In the genomic region with DNA sequence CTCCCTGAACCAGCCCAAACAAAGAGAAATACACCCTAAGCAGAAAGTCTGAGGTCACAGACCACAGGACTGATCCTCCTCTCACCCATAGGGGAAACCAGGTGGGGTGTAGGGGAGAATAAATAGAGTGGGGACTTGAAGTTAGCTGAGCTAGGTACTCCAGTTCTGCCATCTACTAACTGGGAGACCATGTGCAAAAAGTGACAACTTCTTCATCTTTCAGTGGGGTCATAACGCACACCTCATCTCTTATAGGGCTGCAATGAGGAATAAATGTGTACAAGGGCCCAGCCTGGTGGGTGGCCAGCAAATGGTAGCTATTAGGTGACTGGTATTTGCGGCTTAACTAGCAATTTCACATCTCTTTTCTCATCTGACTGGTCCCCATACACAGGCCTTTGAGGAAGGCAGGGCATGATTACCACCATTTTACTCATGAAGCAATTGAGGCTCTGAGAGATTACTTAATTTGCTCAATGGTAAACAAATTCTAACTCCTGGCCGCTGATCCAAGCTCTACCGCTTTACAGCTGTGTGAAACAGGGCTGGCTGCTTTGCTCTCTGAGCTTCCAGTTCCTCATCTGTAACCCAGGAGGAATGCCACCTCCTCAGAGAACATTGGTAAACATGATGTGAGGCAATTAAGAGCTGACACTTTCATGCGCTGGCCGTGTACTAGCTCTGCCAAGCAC, we compare ENCODE assay signal across 8 cellular contexts.
DNase-seq lines count a peak whose midpoint lies in the region; ATAC-seq and TF ChIP-seq lines count a peak whose summit lies in the region.

No MANE protein-coding gene starts in this region.

- TF ChIP-seq CTCF in AG10803 (conservative IDR thresholded peaks at IDR 0.05; ENCODE audit: low read length): no peak

- no peak overlapping the region for H3K4me3 ChIP-seq in AG10803 (ENCODE audit: low read length)

- DNase-seq in AG10803 (ENCODE audit: low read depth) (peak; percentile 90), SIG-M5 (lab: John Stamatoyannopoulos, UW) (peak; percentile 44), glomerular visceral epithelial cell (ENCODE audit: extremely low spot score) (peak; percentile 64), GM19240 (ENCODE audit: insufficient read length, low spot score) (no peak), NCI-H2171 (lab: John Stamatoyannopoulos, UW) (no peak)

- H3K36me3 Mint-ChIP-seq in stimulated activated naive CD8-positive, alpha-beta T cell treated with anti-CD3 and anti-CD28 coated beads, Interleukin-15, Interleukin-2, amounts not matched to agents 100 ng/mL and 50 ng/mL, for 24 hours (ENCODE audit: low read depth): peaks cover 6% of the 10 kb centered on the region

- peak overlapping the region; percentile 2 for H3K4me3 Mint-ChIP-seq in stimulated activated naive CD8-positive, alpha-beta T cell treated with anti-CD3 and anti-CD28 coated beads, Interleukin-15, Interleukin-2, amounts not matched to agents 100 ng/mL and 50 ng/mL, for 24 hours

- peak; percentile 46 for ATAC-seq in GM19043 (IDR thresholded peaks at IDR 0.05; ENCODE audit: low read depth, unreplicated experiment)
- ATAC-seq in HG02763 (IDR thresholded peaks at IDR 0.05; ENCODE audit: unreplicated experiment): no peak

- no peaks in the 10 kb centered on the region for H3K9me3 Mint-ChIP-seq in stimulated activated naive CD8-positive, alpha-beta T cell treated with anti-CD3 and anti-CD28 coated beads, Interleukin-15, Interleukin-2, amounts not matched to agents 100 ng/mL and 50 ng/mL, for 24 hours

- no peaks in the 10 kb centered on the region for H3K27me3 Mint-ChIP-seq in stimulated activated naive CD8-positive, alpha-beta T cell treated with anti-CD3 and anti-CD28 coated beads, Interleukin-15, Interleukin-2, amounts not matched to agents 100 ng/mL and 50 ng/mL, for 24 hours

- H3K27ac Mint-ChIP-seq in stimulated activated naive CD8-positive, alpha-beta T cell treated with anti-CD3 and anti-CD28 coated beads, Interleukin-15, Interleukin-2, amounts not matched to agents 100 ng/mL and 50 ng/mL, for 24 hours: peak overlapping the region; percentile 84

- peaks cover 98% of the 10 kb centered on the region for H3K4me1 Mint-ChIP-seq in stimulated activated naive CD8-positive, alpha-beta T cell treated with anti-CD3 and anti-CD28 coated beads, Interleukin-15, Interleukin-2, amounts not matched to agents 100 ng/mL and 50 ng/mL, for 24 hours (ENCODE audit: low read depth)

Comparison
In these comparisons a context has a peak if more than half of its experiments do, and no peak if none do; other contexts are left out.
1. DNase-seq: peak in AG10803 (single experiment), SIG-M5 (single experiment) and glomerular visceral epithelial cell (single experiment); none in GM19240 (single experiment) and NCI-H2171 (single experiment).